8 cellular contexts compared by ENCODE assay signal in genomic region chr11:65419460-65419772, GRCh38. TPM values are rescaled to one million over a fixed set of nuclear protein-coding genes. Genes with fewer than 3 reads are reported as not detected.
DNase-seq lines count a peak whose midpoint lies in the region; FAIRE-seq and TF ChIP-seq lines count a peak whose summit lies in the region.

No MANE protein-coding gene starts in this region.

- no peak for TF ChIP-seq POLR2A in GM12891 (IDR thresholded peaks at IDR 0.05; ENCODE audit: low read depth, low read length)

- H3K4me1 ChIP-seq in rectal smooth muscle tissue (ENCODE audit: control insufficient read depth, insufficient read depth, low read length) = peaks cover 54% of the 10 kb centered on the region

- TF ChIP-seq CTCF in GM12864 (IDR thresholded peaks at IDR 0.05; ENCODE audit: low read depth, low read length, missing control alignments) (no peak), VCaP (conservative IDR thresholded peaks at IDR 0.05) (no peak), foreskin fibroblast (IDR thresholded peaks at IDR 0.05; ENCODE audit: low read depth, low read length) (no peak)

- no peak for FAIRE-seq in GM12891 (lab: Jason Lieb, UNC)

- no peak for DNase-seq in GM12864 (ENCODE audit: low read depth)
- DNase-seq in foreskin fibroblast = no peak
- no peak for DNase-seq in central memory CD4-positive, alpha-beta T cell
- no peak for DNase-seq in SHP77 (lab: John Stamatoyannopoulos, UW)
- no peak for DNase-seq in GM12891 (ENCODE audit: insufficient read length, low spot score)
- DNase-seq in effector CD4-positive, alpha-beta T cell = no peak

- peak overlapping the region; percentile 60 for H3K9ac ChIP-seq in rectal smooth muscle tissue (ENCODE audit: low read length)

- peak overlapping the region; percentile 97 for H3K4me3 ChIP-seq in GM12864 (ENCODE audit: low read depth, low read length)
- peak overlapping the region; percentile 20 to 52 for H3K4me3 ChIP-seq in foreskin fibroblast (ENCODE audit: low read depth in 1 of 2, low read length in 2 of 2)
- H3K4me3 ChIP-seq in rectal smooth muscle tissue (ENCODE audit: low read length) = peak overlapping the region; percentile 55

- H3K27ac ChIP-seq in VCaP (peak overlapping the region; percentile 100), rectal smooth muscle tissue (ENCODE audit: low read depth, low read length) (peak overlapping the region; percentile 100)

- H3K27me3 ChIP-seq in rectal smooth muscle tissue (ENCODE audit: control insufficient read depth, insufficient read depth, low read length) = no peaks in the 10 kb centered on the region

- peaks cover 17% of the 10 kb centered on the region for H3K36me3 ChIP-seq in rectal smooth muscle tissue (ENCODE audit: control insufficient read depth, insufficient read depth, low read length)

TF ChIP-seq in GM12891, 5 proteins besides CTCF, POLR2A, EP300 and RAD21:
- TF ChIP-seq POLR2AphosphoS5 (IDR thresholded peaks at IDR 0.05; ENCODE audit: low read depth, low read length) = no peak
- no peak for TF ChIP-seq SPI1 (IDR thresholded peaks at IDR 0.05; ENCODE audit: low read depth, low read length)
- TF ChIP-seq POU2F2 (IDR thresholded peaks at IDR 0.05; ENCODE audit: low read depth, low read length) = no peak
- TF ChIP-seq TAF1 (IDR thresholded peaks at IDR 0.05; ENCODE audit: low read depth, low read length) = no peak
- no peak for TF ChIP-seq PAX5 (IDR thresholded peaks at IDR 0.05; ENCODE audit: insufficient read depth, low read length, severe bottlenecking)

RNA-seq across cellular contexts. Expression of gene NEAT1, which starts 3.2 kb away (rescaled TPM):
- 373 TPM for polyA plus RNA-seq in GM12891 (2012; ENCODE audit: low read depth, missing spikeins)

RNA-seq across cellular contexts. Expression of gene FRMD8, which starts 33.0 kb away (rescaled TPM):
- polyA plus RNA-seq in GM12891 (2012; ENCODE audit: low read depth, missing spikeins) = 14.3 TPM

RNA-seq across cellular contexts. Expression of gene SLC25A45, which starts 37.0 kb away (rescaled TPM):
- 15.8 TPM for polyA plus RNA-seq in GM12891 (2012; ENCODE audit: low read depth, missing spikeins)

Comparison
In these comparisons a context has a peak if more than half of its experiments do, and no peak if none do; other contexts are left out.
1. H3K4me3 ChIP-seq: peak in every context shown above with its lines; median percentile 97 in GM12864; 55 in rectal smooth muscle tissue; 36 in foreskin fibroblast.